Comparison of ENCODE assay signal across 1 cellular context in the genomic region with DNA sequence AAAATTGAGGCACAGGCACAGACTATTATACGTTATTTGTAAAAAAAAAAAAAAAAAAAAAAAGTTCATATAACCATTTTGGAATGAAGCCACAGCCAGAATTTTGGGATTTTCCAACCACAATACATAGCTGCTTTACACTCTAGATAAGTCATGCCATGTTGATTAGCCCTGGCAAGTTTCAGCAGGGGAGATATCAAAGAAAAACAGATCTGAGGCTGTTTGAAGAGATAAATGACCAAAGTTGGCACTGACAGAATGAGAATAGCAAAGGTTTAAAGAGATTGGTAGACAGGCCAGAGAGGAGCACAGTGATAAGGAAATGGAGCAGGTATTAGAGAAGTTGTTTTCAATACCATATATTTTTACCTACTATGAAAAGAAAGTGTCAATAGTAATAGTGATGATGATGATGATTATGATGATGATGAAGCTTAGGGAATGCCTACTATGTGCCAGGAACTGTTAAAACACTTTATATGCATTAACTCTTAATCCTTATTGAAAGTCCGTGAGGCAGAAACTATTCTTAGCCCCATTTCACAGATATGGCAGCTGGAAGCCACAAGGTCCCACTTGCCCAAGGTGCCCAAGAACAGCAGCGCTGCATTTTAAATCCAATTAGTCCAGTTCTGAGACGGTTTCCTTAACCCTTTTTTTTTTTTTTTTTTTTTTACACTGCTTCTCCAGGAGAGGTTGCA.
A peak's percentile ranks its signal among the peaks of the same experiment; 100 is the strongest.
TF ChIP-seq lines count a peak whose summit lies in the region.

No MANE protein-coding gene starts in this region.

TF ChIP-seq in K562, 482 proteins besides CTCF, POLR2A, EP300 and RAD21 (continues in another document):
- TF ChIP-seq SMAD1 (IDR thresholded peaks at IDR 0.05; ENCODE audit: low read depth, low read length, partially characterized antibody), result no peak
- TF ChIP-seq HNRNPL (IDR thresholded peaks at IDR 0.05; ENCODE audit: low read depth, low read length), result no peak
- no peak for TF ChIP-seq HDGF (IDR thresholded peaks at IDR 0.05)
- TF ChIP-seq HCFC1 (IDR thresholded peaks at IDR 0.05; ENCODE audit: low read depth, low read length), result no peak
- TF ChIP-seq SRF (CRISPR knock-in tag; IDR thresholded peaks at IDR 0.05), result no peak
- no peak for TF ChIP-seq SMARCE1 (IDR thresholded peaks at IDR 0.05)
- TF ChIP-seq, protein P1, sequence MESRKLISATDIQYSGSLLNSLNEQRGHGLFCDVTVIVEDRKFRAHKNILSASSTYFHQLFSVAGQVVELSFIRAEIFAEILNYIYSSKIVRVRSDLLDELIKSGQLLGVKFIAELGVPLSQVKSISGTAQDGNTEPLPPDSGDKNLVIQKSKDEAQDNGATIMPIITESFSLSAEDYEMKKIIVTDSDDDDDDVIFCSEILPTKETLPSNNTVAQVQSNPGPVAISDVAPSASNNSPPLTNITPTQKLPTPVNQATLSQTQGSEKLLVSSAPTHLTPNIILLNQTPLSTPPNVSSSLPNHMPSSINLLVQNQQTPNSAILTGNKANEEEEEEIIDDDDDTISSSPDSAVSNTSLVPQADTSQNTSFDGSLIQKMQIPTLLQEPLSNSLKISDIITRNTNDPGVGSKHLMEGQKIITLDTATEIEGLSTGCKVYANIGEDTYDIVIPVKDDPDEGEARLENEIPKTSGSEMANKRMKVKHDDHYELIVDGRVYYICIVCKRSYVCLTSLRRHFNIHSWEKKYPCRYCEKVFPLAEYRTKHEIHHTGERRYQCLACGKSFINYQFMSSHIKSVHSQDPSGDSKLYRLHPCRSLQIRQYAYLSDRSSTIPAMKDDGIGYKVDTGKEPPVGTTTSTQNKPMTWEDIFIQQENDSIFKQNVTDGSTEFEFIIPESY (CRISPR knock-in tag; IDR thresholded peaks at IDR 0.05), result no peak
- peak in 1 of 2 experiments; percentile 44; a peak in 1 of 4 replicates for TF ChIP-seq KDM1A (IDR thresholded peaks at IDR 0.05)
- TF ChIP-seq ZNF717 (CRISPR knock-in tag; IDR thresholded peaks at IDR 0.05), result no peak
- peak; percentile 17 for TF ChIP-seq CCNT2 (IDR thresholded peaks at IDR 0.05; ENCODE audit: borderline replicate concordance, extremely low read depth, insufficient read length, low read depth, low read length)
- TF ChIP-seq, protein P2, sequence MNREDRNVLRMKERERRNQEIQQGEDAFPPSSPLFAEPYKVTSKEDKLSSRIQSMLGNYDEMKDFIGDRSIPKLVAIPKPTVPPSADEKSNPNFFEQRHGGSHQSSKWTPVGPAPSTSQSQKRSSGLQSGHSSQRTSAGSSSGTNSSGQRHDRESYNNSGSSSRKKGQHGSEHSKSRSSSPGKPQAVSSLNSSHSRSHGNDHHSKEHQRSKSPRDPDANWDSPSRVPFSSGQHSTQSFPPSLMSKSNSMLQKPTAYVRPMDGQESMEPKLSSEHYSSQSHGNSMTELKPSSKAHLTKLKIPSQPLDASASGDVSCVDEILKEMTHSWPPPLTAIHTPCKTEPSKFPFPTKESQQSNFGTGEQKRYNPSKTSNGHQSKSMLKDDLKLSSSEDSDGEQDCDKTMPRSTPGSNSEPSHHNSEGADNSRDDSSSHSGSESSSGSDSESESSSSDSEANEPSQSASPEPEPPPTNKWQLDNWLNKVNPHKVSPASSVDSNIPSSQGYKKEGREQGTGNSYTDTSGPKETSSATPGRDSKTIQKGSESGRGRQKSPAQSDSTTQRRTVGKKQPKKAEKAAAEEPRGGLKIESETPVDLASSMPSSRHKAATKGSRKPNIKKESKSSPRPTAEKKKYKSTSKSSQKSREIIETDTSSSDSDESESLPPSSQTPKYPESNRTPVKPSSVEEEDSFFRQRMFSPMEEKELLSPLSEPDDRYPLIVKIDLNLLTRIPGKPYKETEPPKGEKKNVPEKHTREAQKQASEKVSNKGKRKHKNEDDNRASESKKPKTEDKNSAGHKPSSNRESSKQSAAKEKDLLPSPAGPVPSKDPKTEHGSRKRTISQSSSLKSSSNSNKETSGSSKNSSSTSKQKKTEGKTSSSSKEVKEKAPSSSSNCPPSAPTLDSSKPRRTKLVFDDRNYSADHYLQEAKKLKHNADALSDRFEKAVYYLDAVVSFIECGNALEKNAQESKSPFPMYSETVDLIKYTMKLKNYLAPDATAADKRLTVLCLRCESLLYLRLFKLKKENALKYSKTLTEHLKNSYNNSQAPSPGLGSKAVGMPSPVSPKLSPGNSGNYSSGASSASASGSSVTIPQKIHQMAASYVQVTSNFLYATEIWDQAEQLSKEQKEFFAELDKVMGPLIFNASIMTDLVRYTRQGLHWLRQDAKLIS (CRISPR knock-in tag; IDR thresholded peaks at IDR 0.05), result no peak
- TF ChIP-seq CBX1 (IDR thresholded peaks at IDR 0.05; ENCODE audit: low read depth), result no peak
- no peak for TF ChIP-seq FOSL1 (tag; conservative IDR thresholded peaks at IDR 0.05)
- no peak for TF ChIP-seq FIP1L1 (IDR thresholded peaks at IDR 0.05; ENCODE audit: low read depth, low read length, poor library complexity, severe bottlenecking)
- no peak for TF ChIP-seq CHCHD3 (CRISPR knock-in tag; IDR thresholded peaks at IDR 0.05)
- TF ChIP-seq, protein P3, sequence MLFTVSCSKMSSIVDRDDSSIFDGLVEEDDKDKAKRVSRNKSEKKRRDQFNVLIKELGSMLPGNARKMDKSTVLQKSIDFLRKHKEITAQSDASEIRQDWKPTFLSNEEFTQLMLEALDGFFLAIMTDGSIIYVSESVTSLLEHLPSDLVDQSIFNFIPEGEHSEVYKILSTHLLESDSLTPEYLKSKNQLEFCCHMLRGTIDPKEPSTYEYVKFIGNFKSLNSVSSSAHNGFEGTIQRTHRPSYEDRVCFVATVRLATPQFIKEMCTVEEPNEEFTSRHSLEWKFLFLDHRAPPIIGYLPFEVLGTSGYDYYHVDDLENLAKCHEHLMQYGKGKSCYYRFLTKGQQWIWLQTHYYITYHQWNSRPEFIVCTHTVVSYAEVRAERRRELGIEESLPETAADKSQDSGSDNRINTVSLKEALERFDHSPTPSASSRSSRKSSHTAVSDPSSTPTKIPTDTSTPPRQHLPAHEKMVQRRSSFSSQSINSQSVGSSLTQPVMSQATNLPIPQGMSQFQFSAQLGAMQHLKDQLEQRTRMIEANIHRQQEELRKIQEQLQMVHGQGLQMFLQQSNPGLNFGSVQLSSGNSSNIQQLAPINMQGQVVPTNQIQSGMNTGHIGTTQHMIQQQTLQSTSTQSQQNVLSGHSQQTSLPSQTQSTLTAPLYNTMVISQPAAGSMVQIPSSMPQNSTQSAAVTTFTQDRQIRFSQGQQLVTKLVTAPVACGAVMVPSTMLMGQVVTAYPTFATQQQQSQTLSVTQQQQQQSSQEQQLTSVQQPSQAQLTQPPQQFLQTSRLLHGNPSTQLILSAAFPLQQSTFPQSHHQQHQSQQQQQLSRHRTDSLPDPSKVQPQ (CRISPR knock-in tag; IDR thresholded peaks at IDR 0.05; ENCODE audit: borderline replicate concordance), result no peak
- TF ChIP-seq ARID1B (IDR thresholded peaks at IDR 0.05), result peak; percentile 79
- TF ChIP-seq SMAD2 (IDR thresholded peaks at IDR 0.05; ENCODE audit: low read depth, low read length), result no peak
- TF ChIP-seq NBN (IDR thresholded peaks at IDR 0.05; ENCODE audit: low read depth), result no peak
- TF ChIP-seq ZNF224 (CRISPR knock-in tag; IDR thresholded peaks at IDR 0.05), result no peak
- TF ChIP-seq STAT5B (CRISPR knock-in tag; IDR thresholded peaks at IDR 0.05), result no peak
- no peak for TF ChIP-seq ZNF436 (CRISPR knock-in tag; IDR thresholded peaks at IDR 0.05)
- TF ChIP-seq ZBTB17 (CRISPR knock-in tag; IDR thresholded peaks at IDR 0.05), result no peak
- TF ChIP-seq NR2C1 (IDR thresholded peaks at IDR 0.05), result no peak
- TF ChIP-seq NR2C1 (tag; IDR thresholded peaks at IDR 0.05), result no peak
- no peak for TF ChIP-seq HOXB6 (CRISPR knock-in tag; IDR thresholded peaks at IDR 0.05; ENCODE audit: borderline replicate concordance)
- TF ChIP-seq, protein P4, sequence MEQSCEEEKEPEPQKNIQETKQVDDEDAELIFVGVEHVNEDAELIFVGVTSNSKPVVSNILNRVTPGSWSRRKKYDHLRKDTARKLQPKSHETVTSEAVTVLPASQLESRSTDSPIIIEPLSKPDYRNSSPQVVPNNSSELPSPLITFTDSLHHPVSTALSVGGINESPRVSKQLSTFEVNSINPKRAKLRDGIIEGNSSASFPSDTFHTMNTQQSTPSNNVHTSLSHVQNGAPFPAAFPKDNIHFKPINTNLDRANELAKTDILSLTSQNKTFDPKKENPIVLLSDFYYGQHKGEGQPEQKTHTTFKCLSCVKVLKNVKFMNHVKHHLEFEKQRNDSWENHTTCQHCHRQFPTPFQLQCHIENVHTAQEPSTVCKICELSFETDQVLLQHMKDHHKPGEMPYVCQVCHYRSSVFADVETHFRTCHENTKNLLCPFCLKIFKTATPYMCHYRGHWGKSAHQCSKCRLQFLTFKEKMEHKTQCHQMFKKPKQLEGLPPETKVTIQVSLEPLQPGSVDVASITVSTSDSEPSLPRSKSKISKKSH (CRISPR knock-in tag; IDR thresholded peaks at IDR 0.05), result no peak
- TF ChIP-seq, protein P5, sequence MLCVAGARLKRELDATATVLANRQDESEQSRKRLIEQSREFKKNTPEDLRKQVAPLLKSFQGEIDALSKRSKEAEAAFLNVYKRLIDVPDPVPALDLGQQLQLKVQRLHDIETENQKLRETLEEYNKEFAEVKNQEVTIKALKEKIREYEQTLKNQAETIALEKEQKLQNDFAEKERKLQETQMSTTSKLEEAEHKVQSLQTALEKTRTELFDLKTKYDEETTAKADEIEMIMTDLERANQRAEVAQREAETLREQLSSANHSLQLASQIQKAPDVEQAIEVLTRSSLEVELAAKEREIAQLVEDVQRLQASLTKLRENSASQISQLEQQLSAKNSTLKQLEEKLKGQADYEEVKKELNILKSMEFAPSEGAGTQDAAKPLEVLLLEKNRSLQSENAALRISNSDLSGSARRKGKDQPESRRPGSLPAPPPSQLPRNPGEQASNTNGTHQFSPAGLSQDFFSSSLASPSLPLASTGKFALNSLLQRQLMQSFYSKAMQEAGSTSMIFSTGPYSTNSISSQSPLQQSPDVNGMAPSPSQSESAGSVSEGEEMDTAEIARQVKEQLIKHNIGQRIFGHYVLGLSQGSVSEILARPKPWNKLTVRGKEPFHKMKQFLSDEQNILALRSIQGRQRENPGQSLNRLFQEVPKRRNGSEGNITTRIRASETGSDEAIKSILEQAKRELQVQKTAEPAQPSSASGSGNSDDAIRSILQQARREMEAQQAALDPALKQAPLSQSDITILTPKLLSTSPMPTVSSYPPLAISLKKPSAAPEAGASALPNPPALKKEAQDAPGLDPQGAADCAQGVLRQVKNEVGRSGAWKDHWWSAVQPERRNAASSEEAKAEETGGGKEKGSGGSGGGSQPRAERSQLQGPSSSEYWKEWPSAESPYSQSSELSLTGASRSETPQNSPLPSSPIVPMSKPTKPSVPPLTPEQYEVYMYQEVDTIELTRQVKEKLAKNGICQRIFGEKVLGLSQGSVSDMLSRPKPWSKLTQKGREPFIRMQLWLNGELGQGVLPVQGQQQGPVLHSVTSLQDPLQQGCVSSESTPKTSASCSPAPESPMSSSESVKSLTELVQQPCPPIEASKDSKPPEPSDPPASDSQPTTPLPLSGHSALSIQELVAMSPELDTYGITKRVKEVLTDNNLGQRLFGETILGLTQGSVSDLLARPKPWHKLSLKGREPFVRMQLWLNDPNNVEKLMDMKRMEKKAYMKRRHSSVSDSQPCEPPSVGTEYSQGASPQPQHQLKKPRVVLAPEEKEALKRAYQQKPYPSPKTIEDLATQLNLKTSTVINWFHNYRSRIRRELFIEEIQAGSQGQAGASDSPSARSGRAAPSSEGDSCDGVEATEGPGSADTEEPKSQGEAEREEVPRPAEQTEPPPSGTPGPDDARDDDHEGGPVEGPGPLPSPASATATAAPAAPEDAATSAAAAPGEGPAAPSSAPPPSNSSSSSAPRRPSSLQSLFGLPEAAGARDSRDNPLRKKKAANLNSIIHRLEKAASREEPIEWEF (CRISPR knock-in tag; IDR thresholded peaks at IDR 0.05), result no peak
- peak; percentile 33; the same call in 1 of the 2 replicates for TF ChIP-seq STAT5A (IDR thresholded peaks at IDR 0.05; ENCODE audit: borderline replicate concordance, low read length)
- TF ChIP-seq ARHGAP35 (IDR thresholded peaks at IDR 0.05; ENCODE audit: partially characterized antibody), result no peak
- TF ChIP-seq, protein P6, sequence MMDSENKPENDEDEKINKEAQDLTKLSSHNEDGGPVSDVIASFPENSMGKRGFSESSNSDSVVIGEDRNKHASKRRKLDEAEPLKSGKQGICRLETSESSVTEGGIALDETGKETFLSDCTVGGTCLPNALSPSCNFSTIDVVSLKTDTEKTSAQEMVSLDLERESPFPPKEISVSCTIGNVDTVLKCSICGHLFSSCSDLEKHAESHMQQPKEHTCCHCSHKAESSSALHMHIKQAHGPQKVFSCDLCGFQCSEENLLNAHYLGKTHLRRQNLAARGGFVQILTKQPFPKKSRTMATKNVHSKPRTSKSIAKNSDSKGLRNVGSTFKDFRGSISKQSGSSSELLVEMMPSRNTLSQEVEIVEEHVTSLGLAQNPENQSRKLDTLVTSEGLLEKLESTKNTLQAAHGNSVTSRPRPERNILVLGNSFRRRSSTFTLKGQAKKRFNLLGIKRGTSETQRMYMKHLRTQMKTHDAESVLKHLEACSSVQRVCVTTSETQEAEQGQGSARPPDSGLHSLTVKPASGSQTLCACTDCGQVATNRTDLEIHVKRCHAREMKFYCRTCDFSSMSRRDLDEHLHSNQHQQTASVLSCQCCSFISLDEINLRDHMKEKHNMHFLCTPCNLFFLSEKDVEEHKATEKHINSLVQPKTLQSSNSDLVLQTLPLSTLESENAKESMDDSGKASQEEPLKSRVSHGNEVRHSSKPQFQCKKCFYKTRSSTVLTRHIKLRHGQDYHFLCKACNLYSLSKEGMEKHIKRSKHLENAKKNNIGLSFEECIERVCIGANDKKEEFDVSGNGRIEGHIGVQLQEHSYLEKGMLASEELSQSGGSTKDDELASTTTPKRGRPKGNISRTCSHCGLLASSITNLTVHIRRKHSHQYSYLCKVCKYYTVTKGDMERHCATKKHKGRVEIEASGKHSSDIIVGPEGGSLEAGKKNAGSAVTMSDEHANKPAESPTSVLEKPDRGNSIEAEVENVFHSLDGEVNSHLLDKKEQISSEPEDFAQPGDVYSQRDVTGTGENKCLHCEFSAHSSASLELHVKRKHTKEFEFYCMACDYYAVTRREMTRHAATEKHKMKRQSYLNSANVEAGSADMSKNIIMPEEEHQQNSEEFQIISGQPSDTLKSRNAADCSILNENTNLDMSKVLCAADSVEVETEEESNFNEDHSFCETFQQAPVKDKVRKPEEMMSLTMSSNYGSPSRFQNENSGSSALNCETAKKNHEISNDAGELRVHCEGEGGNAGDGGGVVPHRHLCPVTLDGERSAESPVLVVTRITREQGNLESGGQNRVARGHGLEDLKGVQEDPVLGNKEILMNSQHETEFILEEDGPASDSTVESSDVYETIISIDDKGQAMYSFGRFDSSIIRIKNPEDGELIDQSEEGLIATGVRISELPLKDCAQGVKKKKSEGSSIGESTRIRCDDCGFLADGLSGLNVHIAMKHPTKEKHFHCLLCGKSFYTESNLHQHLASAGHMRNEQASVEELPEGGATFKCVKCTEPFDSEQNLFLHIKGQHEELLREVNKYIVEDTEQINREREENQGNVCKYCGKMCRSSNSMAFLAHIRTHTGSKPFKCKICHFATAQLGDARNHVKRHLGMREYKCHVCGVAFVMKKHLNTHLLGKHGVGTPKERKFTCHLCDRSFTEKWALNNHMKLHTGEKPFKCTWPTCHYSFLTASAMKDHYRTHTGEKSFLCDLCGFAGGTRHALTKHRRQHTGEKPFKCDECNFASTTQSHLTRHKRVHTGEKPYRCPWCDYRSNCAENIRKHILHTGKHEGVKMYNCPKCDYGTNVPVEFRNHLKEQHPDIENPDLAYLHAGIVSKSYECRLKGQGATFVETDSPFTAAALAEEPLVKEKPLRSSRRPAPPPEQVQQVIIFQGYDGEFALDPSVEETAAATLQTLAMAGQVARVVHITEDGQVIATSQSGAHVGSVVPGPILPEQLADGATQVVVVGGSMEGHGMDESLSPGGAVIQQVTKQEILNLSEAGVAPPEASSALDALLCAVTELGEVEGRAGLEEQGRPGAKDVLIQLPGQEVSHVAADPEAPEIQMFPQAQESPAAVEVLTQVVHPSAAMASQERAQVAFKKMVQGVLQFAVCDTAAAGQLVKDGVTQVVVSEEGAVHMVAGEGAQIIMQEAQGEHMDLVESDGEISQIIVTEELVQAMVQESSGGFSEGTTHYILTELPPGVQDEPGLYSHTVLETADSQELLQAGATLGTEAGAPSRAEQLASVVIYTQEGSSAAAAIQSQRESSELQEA (IDR thresholded peaks at IDR 0.05; ENCODE audit: low read depth), result no peak
- TF ChIP-seq LARP7 (IDR thresholded peaks at IDR 0.05), result no peak
- TF ChIP-seq ZNF232 (CRISPR knock-in tag; IDR thresholded peaks at IDR 0.05), result no peak
